ENCODE assay signal across 20 cellular contexts in genomic region chr1:105492941-105493340, GRCh38.
"Had no signal": no experiment of that assay in that cellular context is flagged by ENCODE, and none has a peak within 500 bp of the region (broad histone marks: within the 10 kb centered on the region; RNA-seq: fewer than 3 reads in every experiment).

No MANE protein-coding gene starts in this region.

- H3K4me3 ChIP-seq: cardiac muscle cell, gastroesophageal sphincter, heart left ventricle, left ventricle myocardium inferior, mucosa of descending colon had no signal

- DNase-seq: activated CD4-positive, alpha-beta T cell treated with anti-CD3 and anti-CD28 coated beads, Interleukin-2, amount 10 ng/mL, durations not matched to agents 24 days and 14 days; activated CD8-positive, alpha-beta T cell treated with anti-CD3 and anti-CD28 coated beads for 36 hours; activated naive CD4-positive, alpha-beta T cell treated with anti-CD3 and anti-CD28 coated beads, Interleukin-2, amount 50 U/mL, for 16 hours; activated T-cell treated with anti-CD3 and anti-CD28 coated beads, Interleukin-2, amount 50 U/mL, for 4 hours; dermis blood vessel endothelial cell; effector memory CD4-positive, alpha-beta T cell; heart left ventricle; kidney glomerular epithelial cell; left ventricle myocardium inferior; mucosa of descending colon; naive B cell; retina; stimulated activated CD4-positive, alpha-beta T cell treated with anti-CD3 and anti-CD28 coated beads, Interleukin-12 subunit alpha, Interleukin-12 subunit beta, amount 100 ng/mL, for 4 hours; stimulated activated CD4-positive, alpha-beta T cell treated with anti-CD3 and anti-CD28 coated beads, Interleukin-1b, Interleukin-23, amount 100 ng/mL, for 48 hours; stimulated activated CD8-positive, alpha-beta memory T cell treated with anti-CD3 and anti-CD28 coated beads, Interleukin-4, amount 100 ng/mL, for 48 hours; stimulated activated naive CD4-positive, alpha-beta T cell; T-helper 1 cell; T-helper 9 cell had no signal
